Comparison of ENCODE assay signal across 9 cellular contexts in genomic region chr1:220691039-220691684, GRCh38. TPM values are rescaled to one million over a fixed set of nuclear protein-coding genes. Genes with fewer than 3 reads are reported as not detected.
A peak's percentile ranks its signal among the peaks of the same experiment; 100 is the strongest.
DNase-seq lines count a peak whose midpoint lies in the region; ATAC-seq, FAIRE-seq and TF ChIP-seq lines count a peak whose summit lies in the region.
"Had no signal": no experiment of that assay in that cellular context is flagged by ENCODE, and none has a peak within 500 bp of the region (broad histone marks: within the 10 kb centered on the region; RNA-seq: fewer than 3 reads in every experiment).

No MANE protein-coding gene starts in this region.

- H3K27me3 Mint-ChIP-seq in activated naive CD4-positive, alpha-beta T cell treated with anti-CD3 and anti-CD28 coated beads, Interleukin-2, amount 10 ng/mL, durations not matched to agents 7 days and 5 days: peaks cover 29% of the 10 kb centered on the region
- H3K27me3 Mint-ChIP-seq in memory B cell (peaks cover 5% of the 10 kb centered on the region), type B pancreatic cell (peaks cover 33% of the 10 kb centered on the region)

- DNase-seq in activated naive CD4-positive, alpha-beta T cell treated with anti-CD3 and anti-CD28 coated beads, Interleukin-2, amount 10 ng/mL, durations not matched to agents 7 days and 5 days: no peak
- DNase-seq in activated naive CD4-positive, alpha-beta T cell (lab: John Stamatoyannopoulos, UW): no peak
- DNase-seq in cerebellar cortex (ENCODE audit: low spot score) (peak; percentile 44), memory B cell (ENCODE audit: low spot score in 2 of 2) (no peak), type B pancreatic cell (ENCODE audit: extremely low spot score, unreplicated experiment) (no peak), T-helper 9 cell (no peak), GM12891 (ENCODE audit: insufficient read length, low spot score) (no peak)
- DNase-seq: NCI-H2227 treated with DMSO at 0.1 percent for 48 hours had no signal

- no peaks in the 10 kb centered on the region for H3K9me3 Mint-ChIP-seq in activated naive CD4-positive, alpha-beta T cell treated with anti-CD3 and anti-CD28 coated beads, Interleukin-2, amount 10 ng/mL, durations not matched to agents 7 days and 5 days
- no peaks in the 10 kb centered on the region for H3K9me3 Mint-ChIP-seq in memory B cell
- H3K9me3 Mint-ChIP-seq in type B pancreatic cell: no peaks in the 10 kb centered on the region

- no peak for ATAC-seq in memory B cell (ENCODE audit: low read depth)
- no peak for ATAC-seq in GM19455 (IDR thresholded peaks at IDR 0.05; ENCODE audit: unreplicated experiment)

- no peak for TF ChIP-seq CTCF in type B pancreatic cell (conservative IDR thresholded peaks at IDR 0.05)

- TF ChIP-seq POLR2A in GM12891 (IDR thresholded peaks at IDR 0.05; ENCODE audit: low read depth, low read length): no peak

- peak overlapping the region; percentile 60 for H3K4me3 Mint-ChIP-seq in activated naive CD4-positive, alpha-beta T cell treated with anti-CD3 and anti-CD28 coated beads, Interleukin-2, amount 10 ng/mL, durations not matched to agents 7 days and 5 days
- H3K4me3 Mint-ChIP-seq in memory B cell (peak overlapping the region; percentile 97), type B pancreatic cell (peak overlapping the region; percentile 84)

- no peak overlapping the region for H3K27ac Mint-ChIP-seq in activated naive CD4-positive, alpha-beta T cell treated with anti-CD3 and anti-CD28 coated beads, Interleukin-2, amount 10 ng/mL, durations not matched to agents 7 days and 5 days
- H3K27ac Mint-ChIP-seq in memory B cell: no peak overlapping the region
- H3K27ac Mint-ChIP-seq in type B pancreatic cell: peak overlapping the region; percentile 42

- no peaks in the 10 kb centered on the region for H3K36me3 Mint-ChIP-seq in activated naive CD4-positive, alpha-beta T cell treated with anti-CD3 and anti-CD28 coated beads, Interleukin-2, amount 10 ng/mL, durations not matched to agents 7 days and 5 days
- H3K36me3 Mint-ChIP-seq in memory B cell: no peaks in the 10 kb centered on the region
- no peaks in the 10 kb centered on the region for H3K36me3 Mint-ChIP-seq in type B pancreatic cell

- CTCF ChIA-PET in activated naive CD4-positive, alpha-beta T cell treated with anti-CD3 and anti-CD28 coated beads, Interleukin-2, amount 10 ng/mL, durations not matched to agents 7 days and 5 days (lab: Charles Lee): interaction anchor here (0.8 to 1.8 kb wide), 2 partner anchors 42 kb away, joined by 4 to 6 read pairs; no protein-coding TSS in a partner anchor

- peaks cover 6% of the 10 kb centered on the region for H3K4me1 Mint-ChIP-seq in activated naive CD4-positive, alpha-beta T cell treated with anti-CD3 and anti-CD28 coated beads, Interleukin-2, amount 10 ng/mL, durations not matched to agents 7 days and 5 days
- peaks cover 13% of the 10 kb centered on the region for H3K4me1 Mint-ChIP-seq in memory B cell
- H3K4me1 Mint-ChIP-seq in type B pancreatic cell (ENCODE audit: unreplicated experiment): peaks cover 9% of the 10 kb centered on the region

- FAIRE-seq in GM12891 (lab: Jason Lieb, UNC): no peak

TF ChIP-seq in GM12891, 5 proteins besides CTCF, POLR2A, EP300 and RAD21:
- TF ChIP-seq TAF1 (IDR thresholded peaks at IDR 0.05; ENCODE audit: low read depth, low read length) (no peak), SPI1 (IDR thresholded peaks at IDR 0.05; ENCODE audit: low read depth, low read length) (no peak), POLR2AphosphoS5 (IDR thresholded peaks at IDR 0.05; ENCODE audit: low read depth, low read length) (no peak), PAX5 (IDR thresholded peaks at IDR 0.05; ENCODE audit: insufficient read depth, low read length, severe bottlenecking) (no peak), POU2F2 (IDR thresholded peaks at IDR 0.05; ENCODE audit: low read depth, low read length) (no peak)

RNA-seq across cellular contexts. Expression of gene C1orf115, which starts 1.0 kb away (rescaled TPM):
- 7.5 and 19.0 TPM in 2 replicates for total RNA-seq in type B pancreatic cell (ENCODE audit: low replicate concordance)
- polyA plus RNA-seq in GM12891 (2012; ENCODE audit: low read depth, missing spikeins): not detected

RNA-seq across cellular contexts. Expression of gene MTARC2, which starts 57.0 kb away (rescaled TPM):
- 14.3 and 14.4 TPM in 2 replicates for total RNA-seq in type B pancreatic cell (ENCODE audit: low replicate concordance)
- polyA plus RNA-seq in GM12891 (2012; ENCODE audit: low read depth, missing spikeins): not detected
